ENCODE assay signal across 8 cellular contexts in the genomic region with DNA sequence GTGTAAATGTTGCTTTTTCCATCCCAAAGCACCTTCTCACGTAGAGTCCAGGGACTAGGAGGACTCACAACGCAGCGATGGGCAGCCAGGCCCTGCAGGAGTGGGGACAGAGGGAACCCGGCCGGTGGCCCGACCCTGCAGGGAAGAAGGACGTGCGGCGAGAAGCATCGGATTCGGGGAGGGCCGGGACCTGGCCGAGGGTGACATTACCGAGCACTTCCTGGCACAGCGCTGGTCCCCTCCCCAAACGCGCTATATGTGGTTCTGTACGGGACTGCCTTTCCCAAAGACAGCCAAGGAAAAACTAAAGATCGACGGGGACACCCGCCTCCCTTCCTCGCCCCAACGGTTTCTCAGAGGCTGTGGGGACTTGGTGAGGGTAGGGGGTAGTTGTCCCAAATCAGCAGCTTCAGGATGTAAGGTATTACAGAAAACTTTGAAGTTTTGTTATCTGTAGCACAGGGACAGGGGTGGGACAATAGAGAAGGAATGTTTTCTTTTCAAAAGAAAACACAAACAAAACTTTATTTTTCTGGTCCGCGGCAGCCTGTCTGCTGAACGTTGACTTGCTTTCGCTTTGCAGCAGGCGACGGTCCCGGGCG. TPM values are rescaled to one million over a fixed set of nuclear protein-coding genes. Genes with fewer than 3 reads are reported as not detected.
DNase-seq lines count a peak whose midpoint lies in the region; ATAC-seq and TF ChIP-seq lines count a peak whose summit lies in the region.

No MANE protein-coding gene starts in this region.

- H3K27me3 Mint-ChIP-seq in CD4-positive, CD25-positive, alpha-beta regulatory T cell: peaks cover 6% of the 10 kb centered on the region
- no peaks in the 10 kb centered on the region for H3K27me3 Mint-ChIP-seq in naive thymus-derived CD8-positive, alpha-beta T cell

- intact Hi-C loops in esophagus squamous epithelium (cut with DNase I): no loop called here

- H3K4me3 ChIP-seq in CD4-positive, CD25-positive, alpha-beta regulatory T cell (ENCODE audit: low read depth, low read length): peak overlapping the region; percentile 83
- H3K4me3 ChIP-seq in esophagus squamous epithelium: peak overlapping the region; percentile 82 to 97 (median 86)

- no peaks in the 10 kb centered on the region for H3K27me3 ChIP-seq in CD4-positive, CD25-positive, alpha-beta regulatory T cell (ENCODE audit: control insufficient read depth, insufficient read depth, low read length)
- H3K27me3 ChIP-seq in esophagus squamous epithelium: no peaks in the 10 kb centered on the region

- in situ Hi-C loops in KBM-7 (cut with MboI; ENCODE audit: low pct_unique_long_range_greater_than_20kb, low sequenced_read_pairs): no loop called here

- H3K27ac Mint-ChIP-seq in CD4-positive, CD25-positive, alpha-beta regulatory T cell: peak overlapping the region; percentile 83 to 93 (median 91)
- H3K27ac Mint-ChIP-seq in naive thymus-derived CD8-positive, alpha-beta T cell: peak overlapping the region; percentile 88 to 95 (median 93)

- TF ChIP-seq CTCF in esophagus squamous epithelium (IDR thresholded peaks at IDR 0.05): peak in 2 of 6 experiments; percentile 5 to 29

- H3K9me3 Mint-ChIP-seq in CD4-positive, CD25-positive, alpha-beta regulatory T cell: peaks cover 0 to 2% (median 0%) of the 10 kb centered on the region in 7 donors
- no peaks in the 10 kb centered on the region for H3K9me3 Mint-ChIP-seq in naive thymus-derived CD8-positive, alpha-beta T cell

- H3K36me3 Mint-ChIP-seq in CD4-positive, CD25-positive, alpha-beta regulatory T cell: no peaks in the 10 kb centered on the region
- no peaks in the 10 kb centered on the region for H3K36me3 Mint-ChIP-seq in naive thymus-derived CD8-positive, alpha-beta T cell

- TF ChIP-seq POLR2A in esophagus squamous epithelium (IDR thresholded peaks at IDR 0.05): no peak

- DNase-seq in CD4-positive, CD25-positive, alpha-beta regulatory T cell: peak in 2 of 3 donors; percentile 36 to 62
- DNase-seq in KBM-7 (peak; percentile 68), esophagus squamous epithelium (lab: John Stamatoyannopoulos, UW) (no peak), MV-4-11 (lab: John Stamatoyannopoulos, UW) (no peak)
- peak; percentile 58 for DNase-seq in activated T-cell treated with anti-CD3 and anti-CD28 coated beads, Interleukin-2, amount 50 U/mL, for 1 hour
- DNase-seq in naive thymus-derived CD8-positive, alpha-beta T cell: peak in 6 of 10 donors; percentile 3 to 66 (median 30)

- POLR2A ChIA-PET in naive thymus-derived CD8-positive, alpha-beta T cell (lab: Charles Lee): interaction anchor here (0.6 to 2.0 kb wide), 9 partner anchors 39 to 821 kb away, joined by 3 to 12 read pairs (median 4); partner anchors contain the start of gene GPBP1

- peaks cover 20% of the 10 kb centered on the region for H3K4me1 ChIP-seq in CD4-positive, CD25-positive, alpha-beta regulatory T cell (ENCODE audit: control insufficient read depth, insufficient read depth, low read length, poor library complexity, severe bottlenecking)
- H3K4me1 ChIP-seq in esophagus squamous epithelium: peaks cover 0 to 43% (median 0%) of the 10 kb centered on the region in 3 donors

- ATAC-seq in CD4-positive, CD25-positive, alpha-beta regulatory T cell (ENCODE audit: low read depth in 2 of 2): peak in 1 of 2 donors; percentile 1
- ATAC-seq in naive thymus-derived CD8-positive, alpha-beta T cell: peak; percentile 13 to 19
- no peak for ATAC-seq in HG02642 (IDR thresholded peaks at IDR 0.05; ENCODE audit: poor library complexity, unreplicated experiment)
- no peak for ATAC-seq in GM18870 (IDR thresholded peaks at IDR 0.05; ENCODE audit: unreplicated experiment)

- no peaks in the 10 kb centered on the region for H3K9me3 ChIP-seq in CD4-positive, CD25-positive, alpha-beta regulatory T cell (ENCODE audit: control insufficient read depth in 2 of 2, low read length in 2 of 2)
- H3K9me3 ChIP-seq in esophagus squamous epithelium: no peaks in the 10 kb centered on the region

- no peaks in the 10 kb centered on the region for H3K36me3 ChIP-seq in CD4-positive, CD25-positive, alpha-beta regulatory T cell (ENCODE audit: control insufficient read depth, insufficient read depth, low read length)
- H3K36me3 ChIP-seq in esophagus squamous epithelium: no peaks in the 10 kb centered on the region

- peak overlapping the region; percentile 90 for H3K27ac ChIP-seq in CD4-positive, CD25-positive, alpha-beta regulatory T cell (ENCODE audit: insufficient read depth, low read length, poor library complexity, severe bottlenecking)
- H3K27ac ChIP-seq in esophagus squamous epithelium: peak overlapping the region; percentile 94 to 99 (median 97)

- peak overlapping the region; percentile 92 to 97 (median 94) for H3K4me3 Mint-ChIP-seq in CD4-positive, CD25-positive, alpha-beta regulatory T cell
- peak overlapping the region; percentile 86 to 95 (median 92) for H3K4me3 Mint-ChIP-seq in naive thymus-derived CD8-positive, alpha-beta T cell

- H3K4me1 Mint-ChIP-seq in CD4-positive, CD25-positive, alpha-beta regulatory T cell: peaks cover 15 to 33% (median 24%) of the 10 kb centered on the region in 4 donors
- peaks cover 13 to 44% (median 28%) of the 10 kb centered on the region in 4 donors for H3K4me1 Mint-ChIP-seq in naive thymus-derived CD8-positive, alpha-beta T cell

- 3% methylated on average over 20 to 21 of the region's 31 CpGs for WGBS in esophagus squamous epithelium, 2 donors

RNA-seq across cellular contexts. Expression of gene MAP3K1, which starts 0.9 kb away (rescaled TPM):
- total RNA-seq in CD4-positive, CD25-positive, alpha-beta regulatory T cell: 110 TPM
- polyA plus RNA-seq in CD4-positive, CD25-positive, alpha-beta regulatory T cell: 10 to 100 TPM; 64.3 to 84.5 (median 76.1) TPM
- 10 to 100 TPM; 22.8 to 35.9 (median 29.9) TPM for total RNA-seq in esophagus squamous epithelium
- total RNA-seq in naive thymus-derived CD8-positive, alpha-beta T cell: 10 to 100 TPM; 35.6 to 38.0 TPM
- polyA plus RNA-seq in naive thymus-derived CD8-positive, alpha-beta T cell: 10 to 100 TPM; 15.3 to 20.3 (median 19.2) TPM

Comparison
In these comparisons a context has a peak if more than half of its experiments do, and no peak if none do; other contexts are left out.
1. ATAC-seq: peak in naive thymus-derived CD8-positive, alpha-beta T cell (2 of 2); none in HG02642 (single experiment) and GM18870 (single experiment).
2. DNase-seq: peak in CD4-positive, CD25-positive, alpha-beta regulatory T cell (2 of 3), KBM-7 (single experiment), activated T-cell treated with anti-CD3 and anti-CD28 coated beads, Interleukin-2, amount 50 U/mL, for 1 hour (single experiment) and naive thymus-derived CD8-positive, alpha-beta T cell (6 of 10); none in esophagus squamous epithelium (single experiment) and MV-4-11 (single experiment).